In the genomic region with DNA sequence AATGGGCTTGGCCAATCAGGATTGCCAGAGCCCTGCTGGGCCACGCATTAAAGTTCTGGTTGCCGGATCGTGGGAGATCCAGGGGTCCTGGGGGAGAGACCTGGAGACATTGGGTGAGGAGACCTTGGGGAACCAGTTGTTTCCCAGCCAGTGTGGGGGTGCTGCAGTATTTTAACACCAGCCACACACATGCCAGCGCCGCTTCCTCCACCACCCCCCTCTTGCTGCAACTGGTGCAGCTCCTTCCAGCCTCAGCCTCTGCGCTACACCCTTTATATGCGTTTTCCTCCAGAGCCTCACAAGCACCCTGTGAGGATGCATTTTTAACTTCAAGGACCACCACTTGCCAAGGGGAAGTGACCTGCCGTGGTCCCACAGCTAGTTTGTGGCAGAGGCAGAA, we compare ENCODE assay signal across 24 cellular contexts. TPM values are rescaled to one million over a fixed set of nuclear protein-coding genes. Genes with fewer than 3 reads are reported as not detected.
A peak's percentile ranks its signal among the peaks of the same experiment; 100 is the strongest.
DNase-seq lines count a peak whose midpoint lies in the region; TF ChIP-seq lines count a peak whose summit lies in the region.
"Had no signal": no experiment of that assay in that cellular context is flagged by ENCODE, and none has a peak within 500 bp of the region (broad histone marks: within the 10 kb centered on the region; RNA-seq: fewer than 3 reads in every experiment).

No MANE protein-coding gene starts in this region.

- no peak overlapping the region for H3K4ac ChIP-seq in mesendoderm (ENCODE audit: low read depth, low read length)

- no peak overlapping the region for H2BK120ac ChIP-seq in mesendoderm (ENCODE audit: low read depth, low read length)

- no peak overlapping the region for H4K8ac ChIP-seq in mesendoderm (ENCODE audit: low read depth, low read length)

- H3K9ac ChIP-seq in BLaER1 treated with 17β-estradiol and CSF1 and Interleukin-3, amounts not matched to agents 10 nM and 100 nM = no peak overlapping the region
- H3K9ac ChIP-seq in Loucy (ENCODE audit: low read depth, low read length, poor library complexity, severe bottlenecking) (no peak overlapping the region), mesendoderm (ENCODE audit: low read length) (no peak overlapping the region)

- no peaks in the 10 kb centered on the region for H3K9me3 ChIP-seq in BLaER1 treated with 17β-estradiol and CSF1 and Interleukin-3, amounts not matched to agents 10 nM and 100 nM (replicated peaks in 1 of 11)
- H3K9me3 ChIP-seq in Loucy (ENCODE audit: insufficient read depth, low read depth, low read length) (no peaks in the 10 kb centered on the region), spleen (no peaks in the 10 kb centered on the region), sigmoid colon (no peaks in the 10 kb centered on the region)
- H3K9me3 ChIP-seq: A549, MG63, SJSA1 had no signal

- no peaks in the 10 kb centered on the region for H3K9me2 ChIP-seq in Loucy (replicated peaks; ENCODE audit: low read depth, low read length)

- DNase-seq in SIG-M5 treated with dmso at 0.1 percent for 504 hours (lab: John Stamatoyannopoulos, UW; ENCODE audit: unreplicated experiment) (peak; percentile 49), spleen (peak; percentile 81), mesendoderm (no peak), KG1 (lab: John Stamatoyannopoulos, UW) (no peak), sigmoid colon (no peak)
- DNase-seq: DMS 273 treated with DMSO at 0.1 percent for 48 hours, DMS79 treated with DMSO at 0.1 percent for 48 hours, GF-D8, MG63, NCI-H1048, NCI-H1417, NCI-H1694, NCI-H2081, NCI-H2227 treated with DMSO at 0.1 percent for 48 hours, NCI-H526 treated with DMSO at 0.1 percent for 48 hours, PC-3 had no signal

- no peak overlapping the region for H3K18ac ChIP-seq in mesendoderm (ENCODE audit: low read length)

- TF ChIP-seq POLR2A in spleen (IDR thresholded peaks at IDR 0.05) = no peak
- TF ChIP-seq POLR2A in sigmoid colon (IDR thresholded peaks at IDR 0.05) = no peak

- H3K4me3 ChIP-seq in BLaER1 treated with 17β-estradiol and CSF1 and Interleukin-3, amounts not matched to agents 10 nM and 100 nM = no peak overlapping the region
- H3K4me3 ChIP-seq in Loucy (ENCODE audit: low read length, poor library complexity, severe bottlenecking) = no peak overlapping the region
- H3K4me3 ChIP-seq in spleen = peak overlapping the region in 1 of 8 donors; percentile 25
- no peak overlapping the region for H3K4me3 ChIP-seq in mesendoderm (ENCODE audit: low read length)
- H3K4me3 ChIP-seq in sigmoid colon = no peak overlapping the region
- H3K4me3 ChIP-seq: A549, MG63, SJSA1 had no signal

- no peaks in the 10 kb centered on the region for H3K36me3 ChIP-seq in BLaER1 treated with 17β-estradiol and CSF1 and Interleukin-3, amounts not matched to agents 10 nM and 100 nM
- H3K36me3 ChIP-seq in Loucy (ENCODE audit: insufficient read depth, low read length) = no peaks in the 10 kb centered on the region
- H3K36me3 ChIP-seq in spleen = no peaks in the 10 kb centered on the region
- no peaks in the 10 kb centered on the region for H3K36me3 ChIP-seq in mesendoderm (ENCODE audit: control insufficient read depth, insufficient read depth, low read length)
- no peaks in the 10 kb centered on the region for H3K36me3 ChIP-seq in sigmoid colon
- H3K36me3 ChIP-seq: MG63, SJSA1 had no signal

- TF ChIP-seq EP300 in sigmoid colon (IDR thresholded peaks at IDR 0.05) = no peak

- no peak for TF ChIP-seq CTCF in Loucy (conservative IDR thresholded peaks at IDR 0.05; ENCODE audit: low read length)
- no peak for TF ChIP-seq CTCF in spleen (IDR thresholded peaks at IDR 0.05 in 8 of 11, conservative IDR thresholded peaks at IDR 0.05 in 3 of 11)
- TF ChIP-seq CTCF in sigmoid colon (IDR thresholded peaks at IDR 0.05) = no peak

- peaks cover 0 to 18% (median 0%) of the 10 kb centered on the region in 11 experiments; a peak in 7 of 22 replicates for H4K20me1 ChIP-seq in BLaER1 treated with 17β-estradiol and CSF1 and Interleukin-3, amounts not matched to agents 10 nM and 100 nM
- no peaks in the 10 kb centered on the region for H4K20me1 ChIP-seq in Loucy (ENCODE audit: insufficient read depth, low read length, poor library complexity, severe bottlenecking)

- H3K27me3 ChIP-seq in BLaER1 treated with 17β-estradiol and CSF1 and Interleukin-3, amounts not matched to agents 10 nM and 100 nM = no peaks in the 10 kb centered on the region; a peak in 1 of 22 replicates
- H3K27me3 ChIP-seq in Loucy (ENCODE audit: insufficient read depth, low read length, poor library complexity, severe bottlenecking) (no peaks in the 10 kb centered on the region), spleen (replicated peaks in 1 of 7) (peaks cover 0 to 28% (median 0%) of the 10 kb centered on the region in 7 donors), mesendoderm (ENCODE audit: insufficient read depth, low read length, poor library complexity) (no peaks in the 10 kb centered on the region), sigmoid colon (peaks cover 0 to 10% (median 0%) of the 10 kb centered on the region in 3 donors)
- H3K27me3 ChIP-seq: MG63, SJSA1 had no signal

- H2BK15ac ChIP-seq in mesendoderm (replicated peaks; ENCODE audit: low read depth) = no peak overlapping the region

- H3K79me2 ChIP-seq in Loucy (ENCODE audit: insufficient read depth, low read length) = no peaks in the 10 kb centered on the region
- H3K79me2 ChIP-seq in mesendoderm (ENCODE audit: control insufficient read depth, insufficient read depth, low read length) = no peaks in the 10 kb centered on the region

- no peak overlapping the region for H2AFZ ChIP-seq in Loucy (ENCODE audit: low read length)

- no peak overlapping the region for H3K23ac ChIP-seq in mesendoderm (ENCODE audit: low read length)

- no peaks in the 10 kb centered on the region for H3F3A ChIP-seq in Loucy (ENCODE audit: low read depth)

- peaks cover 10 to 34% (median 26%) of the 10 kb centered on the region in 10 experiments; a peak in 19 of 20 replicates for H3K4me1 ChIP-seq in BLaER1 treated with 17β-estradiol and CSF1 and Interleukin-3, amounts not matched to agents 10 nM and 100 nM
- peaks cover 15% of the 10 kb centered on the region for H3K4me1 ChIP-seq in Loucy (ENCODE audit: insufficient read depth, low read length, poor library complexity, severe bottlenecking)
- peaks cover 0 to 3% (median 0%) of the 10 kb centered on the region in 6 donors for H3K4me1 ChIP-seq in spleen
- no peaks in the 10 kb centered on the region for H3K4me1 ChIP-seq in mesendoderm (ENCODE audit: control insufficient read depth, low read depth, low read length)
- no peaks in the 10 kb centered on the region for H3K4me1 ChIP-seq in sigmoid colon

- WGBS in spleen, 5 donors = 56 to 73% (median 71%) methylated on average over 8 of the region's 8 CpGs
- WGBS in mesendoderm (ENCODE audit: extremely low coverage, insufficient coverage, low lambda C conversion rate) = no CpG with 5 or more reads among the region's 8 CpGs
- WGBS in sigmoid colon, 2 donors = 81 to 92% methylated on average over 8 of the region's 8 CpGs

- H2AK5ac ChIP-seq in mesendoderm (ENCODE audit: low read length) = no peak overlapping the region

- no peak overlapping the region for H4K5ac ChIP-seq in mesendoderm (ENCODE audit: low read length)

- intact Hi-C loops in spleen (cut with DNase I; ENCODE audit: low total_unique reads) = no loop called here
- intact Hi-C loops in sigmoid colon (cut with DNase I) = no loop called here

- peak overlapping the region; percentile 2 to 67 (median 48); a peak in 20 of 22 replicates for H3K4me2 ChIP-seq in BLaER1 treated with 17β-estradiol and CSF1 and Interleukin-3, amounts not matched to agents 10 nM and 100 nM
- H3K4me2 ChIP-seq in Loucy (ENCODE audit: low read depth, low read length, poor library complexity, severe bottlenecking) = peak overlapping the region; percentile 6
- H3K4me2 ChIP-seq in mesendoderm (ENCODE audit: low read length) = no peak overlapping the region
- H3K4me2 ChIP-seq: A549 had no signal

- H3K79me1 ChIP-seq in mesendoderm (ENCODE audit: low read length) = no peaks in the 10 kb centered on the region

- H3K56ac ChIP-seq in mesendoderm (ENCODE audit: low read length) = no peak overlapping the region

- no peak overlapping the region for H2BK5ac ChIP-seq in mesendoderm (ENCODE audit: low read length)

- peak overlapping the region in 3 of 11 experiments; percentile 17 to 29 (median 20); a peak in 3 of 22 replicates for H3K27ac ChIP-seq in BLaER1 treated with 17β-estradiol and CSF1 and Interleukin-3, amounts not matched to agents 10 nM and 100 nM
- H3K27ac ChIP-seq in spleen = peak overlapping the region in 7 of 8 donors; percentile 36 to 89 (median 83)
- H3K27ac ChIP-seq in mesendoderm (ENCODE audit: low read depth, low read length) = no peak overlapping the region
- no peak overlapping the region for H3K27ac ChIP-seq in sigmoid colon
- H3K27ac ChIP-seq: A549, SJSA1 had no signal

RNA-seq across cellular contexts. Expression of a gene that starts 29.3 kb away (rescaled TPM):
- total RNA-seq in spleen = 1 to 10 TPM in 6 of 7 donors, under 1 TPM in 1; 0.60 to 3.7 (median 1.2) TPM
- 1 to 10 TPM in 1 of 3 donors, under 1 TPM in 2; 0.15 to 2.5 (median 0.52) TPM for polyA plus RNA-seq in spleen
- polyA plus RNA-seq in mesendoderm (2013, experiment 1 of 2) = 0.66 TPM
- 0.64 TPM for polyA plus RNA-seq in mesendoderm (2013, experiment 2 of 2)
- total RNA-seq in sigmoid colon = 1 to 10 TPM in 2 of 4 donors, under 1 TPM in 2; 0.16 to 1.7 (median 0.87) TPM
- under 1 TPM; under 0.01 to 0.90 (median 0.23) TPM for polyA plus RNA-seq in sigmoid colon
- total RNA-seq: CD8-positive, alpha-beta memory T cell; HT-29; LHCN-M2 had no signal
- polyA plus RNA-seq: CD14-positive monocyte; CD8-positive, alpha-beta memory T cell had no signal

Comparison
In these comparisons a context has a peak if more than half of its experiments do, and no peak if none do; other contexts are left out.
1. H3K27ac ChIP-seq: peak in spleen (7 of 8); none in mesendoderm (single experiment) and sigmoid colon (0 of 4).
2. DNase-seq: peak in SIG-M5 treated with dmso at 0.1 percent for 504 hours (single experiment) and spleen (single experiment); none in mesendoderm (single experiment), KG1 (single experiment) and sigmoid colon (single experiment).